ENCODE assay signal across 12 cellular contexts in genomic region chr22:35425971-35426800, GRCh38. TPM values are rescaled to one million over a fixed set of nuclear protein-coding genes. Genes with fewer than 3 reads are reported as not detected.
DNase-seq lines count a peak whose midpoint lies in the region; ATAC-seq, FAIRE-seq and TF ChIP-seq lines count a peak whose summit lies in the region.
"Had no signal": no experiment of that assay in that cellular context is flagged by ENCODE, and none has a peak within 500 bp of the region (broad histone marks: within the 10 kb centered on the region; RNA-seq: fewer than 3 reads in every experiment).

No MANE protein-coding gene starts in this region.

- H3K4me3 ChIP-seq in bronchial epithelial cell (ENCODE audit: low read depth, low read length), result no peak overlapping the region
- H3K4me3 ChIP-seq in osteoblast (ENCODE audit: insufficient read depth, low read length), result no peak overlapping the region
- H3K4me3 ChIP-seq: MG63, right atrium auricular region had no signal

- H4K20me1 ChIP-seq in osteoblast (ENCODE audit: insufficient read depth, low read length), result no peaks in the 10 kb centered on the region

- no peak overlapping the region for H3K27ac ChIP-seq in osteoblast (ENCODE audit: low read depth, low read length)
- H3K27ac ChIP-seq: right atrium auricular region had no signal

- H2AFZ ChIP-seq in osteoblast (ENCODE audit: low read length), result no peak overlapping the region

- no peaks in the 10 kb centered on the region for H3K79me2 ChIP-seq in osteoblast (ENCODE audit: insufficient read depth, low read length)

- H3K9me3 ChIP-seq in osteoblast (ENCODE audit: low read depth, low read length), result no peaks in the 10 kb centered on the region
- H3K9me3 ChIP-seq: MG63, right atrium auricular region had no signal

- peaks cover 2% of the 10 kb centered on the region for H3K4me1 ChIP-seq in osteoblast (ENCODE audit: insufficient read depth, low read length)

- TF ChIP-seq CTCF in bronchial epithelial cell (IDR thresholded peaks at IDR 0.05; ENCODE audit: insufficient read depth, low read length, severe bottlenecking) (no peak), osteoblast (IDR thresholded peaks at IDR 0.05; ENCODE audit: extremely low read depth, low read depth, low read length) (no peak)

- H3K4me2 ChIP-seq in osteoblast (ENCODE audit: insufficient read depth, low read length), result no peak overlapping the region

- H3K27me3 ChIP-seq in bronchial epithelial cell (ENCODE audit: control insufficient read depth, insufficient read depth, low read length), result no peaks in the 10 kb centered on the region
- H3K27me3 ChIP-seq in osteoblast (ENCODE audit: insufficient read depth, low read length), result no peaks in the 10 kb centered on the region
- H3K27me3 ChIP-seq: MG63, right atrium auricular region had no signal

- no peak for ATAC-seq in GM18870 (IDR thresholded peaks at IDR 0.05; ENCODE audit: unreplicated experiment)

- peak; percentile 31 for DNase-seq in NCI-H345 (lab: John Stamatoyannopoulos, UW)
- no peak for DNase-seq in NCI-H345 treated with DMSO at 0.1 percent for 48 hours (lab: John Stamatoyannopoulos, UW; ENCODE audit: unreplicated experiment)
- peak; percentile 37 for DNase-seq in M059J (ENCODE audit: low read depth)
- peak; percentile 51 for DNase-seq in bronchial epithelial cell (ENCODE audit: low read depth)
- DNase-seq in osteoblast (ENCODE audit: insufficient read length, low spot score, missing footprints), result peak; percentile 65
- no peak for DNase-seq in frontal cortex (ENCODE audit: low spot score in 2 of 2)
- no peak for DNase-seq in KG1 (lab: John Stamatoyannopoulos, UW)
- DNase-seq: head of caudate nucleus, MG63, T-helper 9 cell had no signal

- FAIRE-seq in bronchial epithelial cell (lab: Jason Lieb, UNC) (no peak), frontal cortex (lab: Jason Lieb, UNC) (no peak)

- H3K36me3 ChIP-seq in bronchial epithelial cell (ENCODE audit: control insufficient read depth, insufficient read depth, low read length), result peaks cover 2% of the 10 kb centered on the region
- H3K36me3 ChIP-seq in osteoblast (ENCODE audit: insufficient read depth, low read length), result peaks cover 18% of the 10 kb centered on the region

RNA-seq across cellular contexts. Expression of gene MCM5, which starts 26.2 kb away (rescaled TPM):
- total RNA-seq in M059J (2014; rRNA removed; shearing (Covaris generic)), result 54.9 and 88.6 TPM in 2 replicates
- total RNA-seq in bronchial epithelial cell (6.6 and 6.7 TPM in 2 replicates), osteoblast (12.7 and 13.6 TPM in 2 replicates), frontal cortex (9.4 TPM)

RNA-seq across cellular contexts. Expression of gene HMOX1, which starts 45.3 kb away (rescaled TPM):
- 9.4 and 14.9 TPM in 2 replicates for total RNA-seq in M059J (2014; rRNA removed; shearing (Covaris generic))
- total RNA-seq in bronchial epithelial cell (3.9 and 5.2 TPM in 2 replicates), osteoblast (411 and 475 TPM in 2 replicates), frontal cortex (2.9 TPM)

Comparison
In these comparisons a context has a peak if more than half of its experiments do, and no peak if none do; other contexts are left out.
1. DNase-seq: peak in NCI-H345 (single experiment), M059J (single experiment), bronchial epithelial cell (single experiment) and osteoblast (single experiment); none in NCI-H345 treated with DMSO at 0.1 percent for 48 hours (single experiment), frontal cortex (0 of 2) and KG1 (single experiment).
2. RNA of gene HMOX1, which starts 45.3 kb away (total RNA-seq): 411 to 475 TPM in osteoblast; 9.4 to 14.9 TPM in M059J, 3.9 to 5.2 TPM in bronchial epithelial cell and 2.9 TPM in frontal cortex (single experiment); every median in the first group is over 10 times any median in the second.